ENCODE assay signal across 1 cellular context in the genomic region with DNA sequence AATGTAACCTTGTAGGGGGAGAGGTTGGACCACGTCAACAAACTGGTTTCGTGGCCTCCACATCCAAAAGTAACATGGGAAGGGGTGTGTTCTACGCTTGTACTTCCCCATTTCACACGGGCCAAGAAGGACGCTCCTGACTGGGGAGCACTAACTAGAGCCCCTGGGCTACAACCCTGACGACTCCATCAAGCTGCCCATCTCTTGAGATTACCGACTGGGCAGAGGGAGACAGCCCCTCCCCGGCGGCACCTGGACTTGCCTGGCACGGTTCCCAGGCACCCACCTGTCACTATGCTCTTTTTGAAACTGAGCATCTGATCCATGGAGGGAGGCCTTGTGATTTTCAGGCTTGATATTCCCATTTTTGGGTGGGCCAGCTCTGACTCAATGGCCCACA.
TF ChIP-seq lines count a peak whose summit lies in the region.

No MANE protein-coding gene starts in this region.

TF ChIP-seq in HepG2, 621 proteins besides CTCF, POLR2A, EP300 and RAD21 (continued from another document):
- TF ChIP-seq, protein P1, sequence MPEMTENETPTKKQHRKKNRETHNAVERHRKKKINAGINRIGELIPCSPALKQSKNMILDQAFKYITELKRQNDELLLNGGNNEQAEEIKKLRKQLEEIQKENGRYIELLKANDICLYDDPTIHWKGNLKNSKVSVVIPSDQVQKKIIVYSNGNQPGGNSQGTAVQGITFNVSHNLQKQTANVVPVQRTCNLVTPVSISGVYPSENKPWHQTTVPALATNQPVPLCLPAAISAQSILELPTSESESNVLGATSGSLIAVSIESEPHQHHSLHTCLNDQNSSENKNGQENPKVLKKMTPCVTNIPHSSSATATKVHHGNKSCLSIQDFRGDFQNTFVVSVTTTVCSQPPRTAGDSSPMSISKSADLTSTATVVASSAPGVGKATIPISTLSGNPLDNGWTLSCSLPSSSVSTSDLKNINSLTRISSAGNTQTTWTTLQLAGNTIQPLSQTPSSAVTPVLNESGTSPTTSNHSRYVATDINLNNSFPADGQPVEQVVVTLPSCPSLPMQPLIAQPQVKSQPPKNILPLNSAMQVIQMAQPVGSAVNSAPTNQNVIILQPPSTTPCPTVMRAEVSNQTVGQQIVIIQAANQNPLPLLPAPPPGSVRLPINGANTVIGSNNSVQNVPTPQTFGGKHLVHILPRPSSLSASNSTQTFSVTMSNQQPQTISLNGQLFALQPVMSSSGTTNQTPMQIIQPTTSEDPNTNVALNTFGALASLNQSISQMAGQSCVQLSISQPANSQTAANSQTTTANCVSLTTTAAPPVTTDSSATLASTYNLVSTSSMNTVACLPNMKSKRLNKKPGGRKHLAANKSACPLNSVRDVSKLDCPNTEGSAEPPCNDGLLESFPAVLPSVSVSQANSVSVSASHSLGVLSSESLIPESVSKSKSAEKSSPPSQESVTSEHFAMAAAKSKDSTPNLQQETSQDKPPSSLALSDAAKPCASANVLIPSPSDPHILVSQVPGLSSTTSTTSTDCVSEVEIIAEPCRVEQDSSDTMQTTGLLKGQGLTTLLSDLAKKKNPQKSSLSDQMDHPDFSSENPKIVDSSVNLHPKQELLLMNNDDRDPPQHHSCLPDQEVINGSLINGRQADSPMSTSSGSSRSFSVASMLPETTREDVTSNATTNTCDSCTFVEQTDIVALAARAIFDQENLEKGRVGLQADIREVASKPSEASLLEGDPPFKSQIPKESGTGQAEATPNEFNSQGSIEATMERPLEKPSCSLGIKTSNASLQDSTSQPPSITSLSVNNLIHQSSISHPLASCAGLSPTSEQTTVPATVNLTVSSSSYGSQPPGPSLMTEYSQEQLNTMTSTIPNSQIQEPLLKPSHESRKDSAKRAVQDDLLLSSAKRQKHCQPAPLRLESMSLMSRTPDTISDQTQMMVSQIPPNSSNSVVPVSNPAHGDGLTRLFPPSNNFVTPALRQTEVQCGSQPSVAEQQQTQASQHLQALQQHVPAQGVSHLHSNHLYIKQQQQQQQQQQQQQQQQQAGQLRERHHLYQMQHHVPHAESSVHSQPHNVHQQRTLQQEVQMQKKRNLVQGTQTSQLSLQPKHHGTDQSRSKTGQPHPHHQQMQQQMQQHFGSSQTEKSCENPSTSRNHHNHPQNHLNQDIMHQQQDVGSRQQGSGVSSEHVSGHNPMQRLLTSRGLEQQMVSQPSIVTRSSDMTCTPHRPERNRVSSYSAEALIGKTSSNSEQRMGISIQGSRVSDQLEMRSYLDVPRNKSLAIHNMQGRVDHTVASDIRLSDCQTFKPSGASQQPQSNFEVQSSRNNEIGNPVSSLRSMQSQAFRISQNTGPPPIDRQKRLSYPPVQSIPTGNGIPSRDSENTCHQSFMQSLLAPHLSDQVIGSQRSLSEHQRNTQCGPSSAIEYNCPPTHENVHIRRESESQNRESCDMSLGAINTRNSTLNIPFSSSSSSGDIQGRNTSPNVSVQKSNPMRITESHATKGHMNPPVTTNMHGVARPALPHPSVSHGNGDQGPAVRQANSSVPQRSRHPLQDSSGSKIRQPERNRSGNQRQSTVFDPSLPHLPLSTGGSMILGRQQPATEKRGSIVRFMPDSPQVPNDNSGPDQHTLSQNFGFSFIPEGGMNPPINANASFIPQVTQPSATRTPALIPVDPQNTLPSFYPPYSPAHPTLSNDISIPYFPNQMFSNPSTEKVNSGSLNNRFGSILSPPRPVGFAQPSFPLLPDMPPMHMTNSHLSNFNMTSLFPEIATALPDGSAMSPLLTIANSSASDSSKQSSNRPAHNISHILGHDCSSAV (CRISPR knock-in tag; IDR thresholded peaks at IDR 0.05; ENCODE audit: borderline replicate concordance), result no peak
- TF ChIP-seq KLF11 (CRISPR knock-in tag; IDR thresholded peaks at IDR 0.05) (no peak), RNF2 (conservative IDR thresholded peaks at IDR 0.05; ENCODE audit: low read depth) (no peak), ZNF333 (CRISPR knock-in tag; IDR thresholded peaks at IDR 0.05; ENCODE audit: borderline replicate concordance) (no peak), ZNF441 (CRISPR knock-in tag; IDR thresholded peaks at IDR 0.05; ENCODE audit: borderline replicate concordance) (no peak), NR2C2 (CRISPR knock-in tag; IDR thresholded peaks at IDR 0.05; ENCODE audit: borderline replicate concordance) (no peak), ZNF546 (CRISPR knock-in tag; conservative IDR thresholded peaks at IDR 0.05) (no peak), NCOA1 (CRISPR knock-in tag; IDR thresholded peaks at IDR 0.05) (no peak), TEAD3 (CRISPR knock-in tag; optimal IDR thresholded peaks at IDR 0.05; ENCODE audit: borderline replicate concordance) (no peak), NBN (conservative IDR thresholded peaks at IDR 0.05) (no peak), ZNF629 (CRISPR knock-in tag; conservative IDR thresholded peaks at IDR 0.05) (no peak), ZNF235 (CRISPR knock-in tag; IDR thresholded peaks at IDR 0.05; ENCODE audit: borderline replicate concordance) (no peak), PLRG1 (conservative IDR thresholded peaks at IDR 0.05) (no peak), ZNF678 (CRISPR knock-in tag; IDR thresholded peaks at IDR 0.05) (no peak)
- TF ChIP-seq, protein P2, sequence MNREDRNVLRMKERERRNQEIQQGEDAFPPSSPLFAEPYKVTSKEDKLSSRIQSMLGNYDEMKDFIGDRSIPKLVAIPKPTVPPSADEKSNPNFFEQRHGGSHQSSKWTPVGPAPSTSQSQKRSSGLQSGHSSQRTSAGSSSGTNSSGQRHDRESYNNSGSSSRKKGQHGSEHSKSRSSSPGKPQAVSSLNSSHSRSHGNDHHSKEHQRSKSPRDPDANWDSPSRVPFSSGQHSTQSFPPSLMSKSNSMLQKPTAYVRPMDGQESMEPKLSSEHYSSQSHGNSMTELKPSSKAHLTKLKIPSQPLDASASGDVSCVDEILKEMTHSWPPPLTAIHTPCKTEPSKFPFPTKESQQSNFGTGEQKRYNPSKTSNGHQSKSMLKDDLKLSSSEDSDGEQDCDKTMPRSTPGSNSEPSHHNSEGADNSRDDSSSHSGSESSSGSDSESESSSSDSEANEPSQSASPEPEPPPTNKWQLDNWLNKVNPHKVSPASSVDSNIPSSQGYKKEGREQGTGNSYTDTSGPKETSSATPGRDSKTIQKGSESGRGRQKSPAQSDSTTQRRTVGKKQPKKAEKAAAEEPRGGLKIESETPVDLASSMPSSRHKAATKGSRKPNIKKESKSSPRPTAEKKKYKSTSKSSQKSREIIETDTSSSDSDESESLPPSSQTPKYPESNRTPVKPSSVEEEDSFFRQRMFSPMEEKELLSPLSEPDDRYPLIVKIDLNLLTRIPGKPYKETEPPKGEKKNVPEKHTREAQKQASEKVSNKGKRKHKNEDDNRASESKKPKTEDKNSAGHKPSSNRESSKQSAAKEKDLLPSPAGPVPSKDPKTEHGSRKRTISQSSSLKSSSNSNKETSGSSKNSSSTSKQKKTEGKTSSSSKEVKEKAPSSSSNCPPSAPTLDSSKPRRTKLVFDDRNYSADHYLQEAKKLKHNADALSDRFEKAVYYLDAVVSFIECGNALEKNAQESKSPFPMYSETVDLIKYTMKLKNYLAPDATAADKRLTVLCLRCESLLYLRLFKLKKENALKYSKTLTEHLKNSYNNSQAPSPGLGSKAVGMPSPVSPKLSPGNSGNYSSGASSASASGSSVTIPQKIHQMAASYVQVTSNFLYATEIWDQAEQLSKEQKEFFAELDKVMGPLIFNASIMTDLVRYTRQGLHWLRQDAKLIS (CRISPR knock-in tag; IDR thresholded peaks at IDR 0.05), result no peak
- TF ChIP-seq, protein P3, sequence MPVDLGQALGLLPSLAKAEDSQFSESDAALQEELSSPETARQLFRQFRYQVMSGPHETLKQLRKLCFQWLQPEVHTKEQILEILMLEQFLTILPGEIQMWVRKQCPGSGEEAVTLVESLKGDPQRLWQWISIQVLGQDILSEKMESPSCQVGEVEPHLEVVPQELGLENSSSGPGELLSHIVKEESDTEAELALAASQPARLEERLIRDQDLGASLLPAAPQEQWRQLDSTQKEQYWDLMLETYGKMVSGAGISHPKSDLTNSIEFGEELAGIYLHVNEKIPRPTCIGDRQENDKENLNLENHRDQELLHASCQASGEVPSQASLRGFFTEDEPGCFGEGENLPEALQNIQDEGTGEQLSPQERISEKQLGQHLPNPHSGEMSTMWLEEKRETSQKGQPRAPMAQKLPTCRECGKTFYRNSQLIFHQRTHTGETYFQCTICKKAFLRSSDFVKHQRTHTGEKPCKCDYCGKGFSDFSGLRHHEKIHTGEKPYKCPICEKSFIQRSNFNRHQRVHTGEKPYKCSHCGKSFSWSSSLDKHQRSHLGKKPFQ (CRISPR knock-in tag; IDR thresholded peaks at IDR 0.05; ENCODE audit: insufficient replicate concordance), result no peak
- TF ChIP-seq, protein P4, sequence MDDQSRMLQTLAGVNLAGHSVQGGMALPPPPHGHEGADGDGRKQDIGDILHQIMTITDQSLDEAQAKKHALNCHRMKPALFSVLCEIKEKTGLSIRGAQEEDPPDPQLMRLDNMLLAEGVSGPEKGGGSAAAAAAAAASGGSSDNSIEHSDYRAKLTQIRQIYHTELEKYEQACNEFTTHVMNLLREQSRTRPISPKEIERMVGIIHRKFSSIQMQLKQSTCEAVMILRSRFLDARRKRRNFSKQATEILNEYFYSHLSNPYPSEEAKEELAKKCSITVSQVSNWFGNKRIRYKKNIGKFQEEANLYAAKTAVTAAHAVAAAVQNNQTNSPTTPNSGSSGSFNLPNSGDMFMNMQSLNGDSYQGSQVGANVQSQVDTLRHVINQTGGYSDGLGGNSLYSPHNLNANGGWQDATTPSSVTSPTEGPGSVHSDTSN (CRISPR knock-in tag; IDR thresholded peaks at IDR 0.05; ENCODE audit: borderline replicate concordance), result no peak
- TF ChIP-seq, protein P5, sequence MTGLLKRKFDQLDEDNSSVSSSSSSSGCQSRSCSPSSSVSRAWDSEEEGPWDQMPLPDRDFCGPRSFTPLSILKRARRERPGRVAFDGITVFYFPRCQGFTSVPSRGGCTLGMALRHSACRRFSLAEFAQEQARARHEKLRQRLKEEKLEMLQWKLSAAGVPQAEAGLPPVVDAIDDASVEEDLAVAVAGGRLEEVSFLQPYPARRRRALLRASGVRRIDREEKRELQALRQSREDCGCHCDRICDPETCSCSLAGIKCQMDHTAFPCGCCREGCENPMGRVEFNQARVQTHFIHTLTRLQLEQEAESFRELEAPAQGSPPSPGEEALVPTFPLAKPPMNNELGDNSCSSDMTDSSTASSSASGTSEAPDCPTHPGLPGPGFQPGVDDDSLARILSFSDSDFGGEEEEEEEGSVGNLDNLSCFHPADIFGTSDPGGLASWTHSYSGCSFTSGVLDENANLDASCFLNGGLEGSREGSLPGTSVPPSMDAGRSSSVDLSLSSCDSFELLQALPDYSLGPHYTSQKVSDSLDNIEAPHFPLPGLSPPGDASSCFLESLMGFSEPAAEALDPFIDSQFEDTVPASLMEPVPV (CRISPR knock-in tag; IDR thresholded peaks at IDR 0.05), result no peak
- TF ChIP-seq, protein P6, sequence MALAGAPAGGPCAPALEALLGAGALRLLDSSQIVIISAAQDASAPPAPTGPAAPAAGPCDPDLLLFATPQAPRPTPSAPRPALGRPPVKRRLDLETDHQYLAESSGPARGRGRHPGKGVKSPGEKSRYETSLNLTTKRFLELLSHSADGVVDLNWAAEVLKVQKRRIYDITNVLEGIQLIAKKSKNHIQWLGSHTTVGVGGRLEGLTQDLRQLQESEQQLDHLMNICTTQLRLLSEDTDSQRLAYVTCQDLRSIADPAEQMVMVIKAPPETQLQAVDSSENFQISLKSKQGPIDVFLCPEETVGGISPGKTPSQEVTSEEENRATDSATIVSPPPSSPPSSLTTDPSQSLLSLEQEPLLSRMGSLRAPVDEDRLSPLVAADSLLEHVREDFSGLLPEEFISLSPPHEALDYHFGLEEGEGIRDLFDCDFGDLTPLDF (CRISPR knock-in tag; IDR thresholded peaks at IDR 0.05), result no peak
